In genomic region chr15:45079633-45080246, GRCh38 we compare ENCODE assay signal across 13 cellular contexts. TPM values are rescaled to one million over a fixed set of nuclear protein-coding genes. Genes with fewer than 3 reads are reported as not detected.
A peak's percentile ranks its signal among the peaks of the same experiment; 100 is the strongest.
DNase-seq lines count a peak whose midpoint lies in the region; ATAC-seq, FAIRE-seq and TF ChIP-seq lines count a peak whose summit lies in the region.
"Not testable (repeated sequence)": the region's sequence is repeated elsewhere in the genome, so short reads cannot be mapped to it uniquely, and the experiment has no call there.
"Had no signal": no experiment of that assay in that cellular context is flagged by ENCODE, and none has a peak within 500 bp of the region (broad histone marks: within the 10 kb centered on the region; RNA-seq: fewer than 3 reads in every experiment).

No MANE protein-coding gene starts in this region.

- POLR2A ChIA-PET in PC-9 (lab: Charles Lee; ENCODE audit: unreplicated experiment): interaction anchor here (0.6 kb wide), 1 partner anchor 121 kb away, joined by 3 read pairs; no protein-coding TSS in a partner anchor
- POLR2A ChIA-PET in K562 (lab: Yijun Ruan, JAX): not testable (repeated sequence)

- peak; percentile 94 for FAIRE-seq in K562 (lab: Jason Lieb, UNC)

- in situ Hi-C loops in ACHN (cut with HindIII; ENCODE audit: low pct_ligation_motif_present, low pct_unique_long_range_greater_than_20kb, low sequenced_read_pairs); K562 (cut with MboI): not testable (repeated sequence)

- not testable (repeated sequence) for H3K4me3 Mint-ChIP-seq in osteocyte (ENCODE audit: unreplicated experiment)

- not testable (repeated sequence) for TF ChIP-seq POLR2A in K562 (conservative IDR thresholded peaks at IDR 0.05)

- not testable (repeated sequence) for H3K27ac ChIP-seq in PC-9, foreskin keratinocyte
- peak overlapping the region; percentile 49; the same call in 2 of the 3 replicates for H3K27ac ChIP-seq in K562 (ENCODE audit: extremely low read depth, low read depth, low read length)
- H3K27ac ChIP-seq in hepatocyte: peak overlapping the region; percentile 87

- WGBS in K562 (ENCODE audit: insufficient coverage, low coverage, missing lambda C conversion rate): 5% methylated on average over 3 of the region's 5 CpGs
- WGBS in hepatocyte (ENCODE audit: low lambda C conversion rate, missing lambda C conversion rate): 74% methylated on average over 5 of the region's 5 CpGs

- H3K36me3 ChIP-seq in PC-9 (ENCODE audit: low read depth); K562 (ENCODE audit: control insufficient read depth, insufficient read depth, low read length); hepatocyte (replicated peaks; ENCODE audit: insufficient read depth, low read depth): not testable (repeated sequence)

- not testable (repeated sequence) for H3K27me3 ChIP-seq in PC-9 (ENCODE audit: insufficient read depth, low read depth); K562 (ENCODE audit: control insufficient read depth in 2 of 2, insufficient read depth in 2 of 2, low read length in 2 of 2); foreskin keratinocyte; hepatocyte

- not testable (repeated sequence) for H3K9me3 Mint-ChIP-seq in osteocyte (ENCODE audit: unreplicated experiment)

- H3K79me2 ChIP-seq in PC-9 (ENCODE audit: low read depth); K562 (ENCODE audit: control insufficient read depth, insufficient read depth, low read length); hepatocyte: not testable (repeated sequence)

- peak; percentile 55 for ATAC-seq in K562
- ATAC-seq in foreskin keratinocyte: peak; percentile 50
- ATAC-seq in left cardiac atrium: peak; percentile 14 to 75

- H3K4me2 ChIP-seq in PC-9, hepatocyte: not testable (repeated sequence)
- peak overlapping the region; percentile 11; the same call in 1 of the 2 replicates for H3K4me2 ChIP-seq in K562 (ENCODE audit: insufficient read depth, low read length)

- DNase-seq in ACHN (peak; percentile 16), PC-9 (peak in 1 of 2 experiments; percentile 18), K562 (ENCODE audit: extremely low read depth in 1 of 4, low spot score in 3 of 4) (peak in 1 of 4 experiments; percentile 16), osteocyte (ENCODE audit: extremely low spot score, unreplicated experiment) (peak; percentile 51)
- not testable (repeated sequence) for DNase-seq in foreskin keratinocyte; left cardiac atrium; hepatocyte (ENCODE audit: low spot score)

- not testable (repeated sequence) for H2AFZ ChIP-seq in PC-9, hepatocyte
- H2AFZ ChIP-seq in K562 (ENCODE audit: low read depth, low read length): peak overlapping the region; percentile 65

- TSS peak; percentile 16 for BruUV-seq in PC-9 (replicated peaks; lab: Mats Ljungman, UMichigan)
- BruUV-seq in K562 (replicated peaks; lab: Mats Ljungman, UMichigan): not testable (repeated sequence)

- not testable (repeated sequence) for H3K4me1 Mint-ChIP-seq in osteocyte (ENCODE audit: unreplicated experiment)

- not testable (repeated sequence) for H3K9me2 ChIP-seq in PC-9 (ENCODE audit: insufficient read depth); hepatocyte (replicated peaks; ENCODE audit: insufficient read depth)

- CTCF ChIA-PET in PC-9 (lab: Charles Lee): interaction anchor here (0.6 kb wide), 1 partner anchor 19 kb away, joined by 6 read pairs; no protein-coding TSS in a partner anchor
- CTCF ChIA-PET in K562 (lab: Yijun Ruan, JAX; ENCODE audit: low intra/inter-chr PET ratio): not testable (repeated sequence)

- not testable (repeated sequence) for H3F3A ChIP-seq in PC-9 (ENCODE audit: insufficient read depth, low read depth)

- not testable (repeated sequence) for TF ChIP-seq RAD21 in K562 (CRISPR knock-in tag; conservative IDR thresholded peaks at IDR 0.05 in 1 of 2, IDR thresholded peaks at IDR 0.05 in 1 of 2)

- H3K4me1 ChIP-seq in PC-9 (replicated peaks; ENCODE audit: insufficient read depth); foreskin keratinocyte; hepatocyte (ENCODE audit: insufficient read depth): not testable (repeated sequence)
- peaks cover 18 to 36% of the 10 kb centered on the region in 2 experiments for H3K4me1 ChIP-seq in K562 (replicated peaks in 1 of 2; ENCODE audit: control insufficient read depth in 2 of 2, insufficient read depth in 2 of 2, low read length in 2 of 2)

- not testable (repeated sequence) for H3K27ac Mint-ChIP-seq in osteocyte (ENCODE audit: unreplicated experiment)

- not testable (repeated sequence) for H3K9ac ChIP-seq in K562 (ENCODE audit: insufficient read depth in 1 of 2, low read depth in 2 of 2, low read length in 2 of 2)

- H3K27me3 Mint-ChIP-seq in osteocyte (ENCODE audit: unreplicated experiment): peaks cover 16% of the 10 kb centered on the region

- not testable (repeated sequence) for TF ChIP-seq EP300 in K562 (IDR thresholded peaks at IDR 0.05; ENCODE audit: low read length)

- intact Hi-C loops in PC-9 (cut with micrococcal nuclease; ENCODE audit: unreplicated experiment); K562 (cut with micrococcal nuclease); left cardiac atrium (cut with DNase I): not testable (repeated sequence)

- not testable (repeated sequence) for H3K36me3 Mint-ChIP-seq in osteocyte (ENCODE audit: unreplicated experiment)

- not testable (repeated sequence) for H3K9me1 ChIP-seq in K562 (ENCODE audit: control insufficient read depth, insufficient read depth, low read length)

- H3K9me3 ChIP-seq in PC-9 (ENCODE audit: insufficient read depth, low read depth); K562 (replicated peaks; ENCODE audit: control insufficient read depth, insufficient read depth, low read depth, low read length); hepatocyte (ENCODE audit: low read depth): not testable (repeated sequence)

- not testable (repeated sequence) for H3K4me3 ChIP-seq in PC-9, K562, hepatocyte

- H4K20me1 ChIP-seq in PC-9 (ENCODE audit: insufficient read depth); K562 (replicated peaks; ENCODE audit: control insufficient read depth, insufficient read depth, low read length); hepatocyte (ENCODE audit: insufficient read depth, poor library complexity, severe bottlenecking): not testable (repeated sequence)

- TF ChIP-seq CTCF in PC-9 (conservative IDR thresholded peaks at IDR 0.05); K562 (IDR thresholded peaks at IDR 0.05 in 2 of 3, conservative IDR thresholded peaks at IDR 0.05 in 1 of 3; ENCODE audit: insufficient read depth in 2 of 3, low read depth in 1 of 3, low read length in 3 of 3); foreskin keratinocyte (conservative IDR thresholded peaks at IDR 0.05); hepatocyte (IDR thresholded peaks at IDR 0.05; ENCODE audit: poor library complexity); osteocyte (IDR thresholded peaks at IDR 0.05): not testable (repeated sequence)

RNA-seq across cellular contexts. Expression of gene DUOX2, which starts 34.2 kb away (rescaled TPM):
- total RNA-seq in PC-9 (2021): 0.10 TPM in 1 of 2 replicates, not detected in the other
- total RNA-seq in K562 (2011; cell fraction: chromatin; rRNA removed; ENCODE audit: low replicate concordance): 0.19 and 2.6 TPM in 2 replicates
- 0.13 and 0.50 TPM in 2 replicates for total RNA-seq in K562 (2011; cell fraction: nucleolus; rRNA removed)
- total RNA-seq in K562 (2011; cell fraction: nucleoplasm; rRNA removed): 0.23 and 1.2 TPM in 2 replicates
- under 0.01 TPM in 1 of 2 replicates, not detected in the other for total RNA-seq in K562 (2014; rRNA removed)
- not detected in 2 replicates for total RNA-seq in K562 (2014; rRNA removed; fragmentation: Illumina TruSeq; extraction: Trizol)
- not detected in 2 replicates for total RNA-seq in K562 (2015; rRNA removed; fragmentation: Illumina TruSeq; extraction: Trizol)
- total RNA-seq in K562 (2021): 0.02 and 0.36 TPM in 2 replicates
- polyA plus RNA-seq in K562 (2011; rRNA removed): 0.01 and 0.03 TPM in 2 replicates
- polyA plus RNA-seq in K562 (2011; cell fraction: cytosol; rRNA removed): 0.01 TPM in 1 of 2 replicates, not detected in the other
- 0.08 and 0.55 TPM in 2 replicates for polyA plus RNA-seq in K562 (2011; cell fraction: nucleus; rRNA removed)
- polyA plus RNA-seq in K562 (2012): 0.03 and 0.11 TPM in 2 replicates
- not detected in 2 replicates for polyA plus RNA-seq in K562 (2014; fragmentation: Illumina TruSeq; extraction: Trizol)
- not detected for polyA plus RNA-seq in K562 (2014; fragmentation: Nextera tagmentation; extraction: Ambion mirVana)
- 0.01 and 0.05 TPM in 2 replicates for polyA plus RNA-seq in K562 (2014; rRNA removed)
- polyA minus RNA-seq in K562 (2011; rRNA and poly(A)+ RNA removed): 0.03 and 0.04 TPM in 2 replicates
- polyA minus RNA-seq in K562 (2011; cell fraction: cytosol; rRNA and poly(A)+ RNA removed): not detected in 2 replicates
- polyA minus RNA-seq in K562 (2011; cell fraction: nucleus; rRNA and poly(A)+ RNA removed): 0.27 TPM in 1 of 2 replicates, not detected in the other
- 0.39 and 0.41 TPM in 2 replicates for total RNA-seq in foreskin keratinocyte
- 0.10 and 0.13 TPM in 2 replicates for polyA plus RNA-seq in foreskin keratinocyte
- under 1 TPM; 0.12 to 0.39 TPM for total RNA-seq in left cardiac atrium
- total RNA-seq in hepatocyte: 34.2 and 37.4 TPM in 2 replicates
- polyA plus RNA-seq in hepatocyte: 21.4 and 25.8 TPM in 2 replicates
- total RNA-seq in osteocyte: 0.08 TPM in 1 of 2 replicates, not detected in the other
- total RNA-seq: CD4-positive, CD25-positive, alpha-beta regulatory T cell; H1 had no signal
- polyA plus RNA-seq: CD4-positive, CD25-positive, alpha-beta regulatory T cell had no signal

RNA-seq across cellular contexts. Expression of gene DUOXA2, which starts 34.4 kb away (rescaled TPM):
- total RNA-seq in PC-9 (2021): not detected in 2 replicates
- total RNA-seq in K562 (2011; cell fraction: chromatin; rRNA removed; ENCODE audit: low replicate concordance): not detected in 2 replicates
- total RNA-seq in K562 (2011; cell fraction: nucleolus; rRNA removed): not detected in 2 replicates
- not detected in 2 replicates for total RNA-seq in K562 (2011; cell fraction: nucleoplasm; rRNA removed)
- not detected in 2 replicates for total RNA-seq in K562 (2014; rRNA removed)
- total RNA-seq in K562 (2014; rRNA removed; fragmentation: Illumina TruSeq; extraction: Trizol): not detected in 2 replicates
- total RNA-seq in K562 (2015; rRNA removed; fragmentation: Illumina TruSeq; extraction: Trizol): not detected in 2 replicates
- not detected in 2 replicates for total RNA-seq in K562 (2021)
- polyA plus RNA-seq in K562 (2011; rRNA removed): not detected in 2 replicates
- not detected in 2 replicates for polyA plus RNA-seq in K562 (2011; cell fraction: cytosol; rRNA removed)
- not detected in 2 replicates for polyA plus RNA-seq in K562 (2011; cell fraction: nucleus; rRNA removed)
- 0.05 TPM in 1 of 2 replicates, not detected in the other for polyA plus RNA-seq in K562 (2012)
- not detected in 2 replicates for polyA plus RNA-seq in K562 (2014; fragmentation: Illumina TruSeq; extraction: Trizol)
- not detected for polyA plus RNA-seq in K562 (2014; fragmentation: Nextera tagmentation; extraction: Ambion mirVana)
- polyA plus RNA-seq in K562 (2014; rRNA removed): not detected in 2 replicates
- polyA minus RNA-seq in K562 (2011; rRNA and poly(A)+ RNA removed): not detected in 2 replicates
- not detected in 2 replicates for polyA minus RNA-seq in K562 (2011; cell fraction: cytosol; rRNA and poly(A)+ RNA removed)
- not detected in 2 replicates for polyA minus RNA-seq in K562 (2011; cell fraction: nucleus; rRNA and poly(A)+ RNA removed)
- total RNA-seq in foreskin keratinocyte: not detected in 2 replicates
- not detected in 2 replicates for polyA plus RNA-seq in foreskin keratinocyte
- not detected for total RNA-seq in left cardiac atrium
- total RNA-seq in hepatocyte: 13.8 and 24.6 TPM in 2 replicates
- polyA plus RNA-seq in hepatocyte: 35.8 and 40.1 TPM in 2 replicates
- not detected in 2 replicates for total RNA-seq in osteocyte
- total RNA-seq: A673; Calu3; CD4-positive, CD25-positive, alpha-beta regulatory T cell; Daoy; H1; HT-29 had no signal
- polyA plus RNA-seq: CD4-positive, CD25-positive, alpha-beta regulatory T cell had no signal

RNA-seq across cellular contexts. Expression of gene DUOXA1, which starts 49.9 kb away (rescaled TPM):
- total RNA-seq in PC-9 (2021) (0.33 and 0.75 TPM in 2 replicates), K562 (2014; rRNA removed) (not detected in 2 replicates), K562 (2014; rRNA removed; fragmentation: Illumina TruSeq; extraction: Trizol) (not detected in 2 replicates), K562 (2015; rRNA removed; fragmentation: Illumina TruSeq; extraction: Trizol) (not detected in 2 replicates), K562 (2021) (0.24 TPM in 1 of 2 replicates, not detected in the other), foreskin keratinocyte (7.0 and 9.8 TPM in 2 replicates), left cardiac atrium (1 to 10 TPM; 1.1 to 2.1 TPM), hepatocyte (7.5 and 10.9 TPM in 2 replicates), osteocyte (not detected in 2 replicates)
- 0.19 and 2.7 TPM in 2 replicates for total RNA-seq in K562 (2011; cell fraction: chromatin; rRNA removed; ENCODE audit: low replicate concordance)
- 0.26 and 1.8 TPM in 2 replicates for total RNA-seq in K562 (2011; cell fraction: nucleolus; rRNA removed)
- total RNA-seq in K562 (2011; cell fraction: nucleoplasm; rRNA removed): 0.29 and 0.38 TPM in 2 replicates
- polyA plus RNA-seq in K562 (2011; rRNA removed) (0.17 TPM in 1 of 2 replicates, not detected in the other), K562 (2014; fragmentation: Illumina TruSeq; extraction: Trizol) (not detected in 2 replicates), K562 (2014; fragmentation: Nextera tagmentation; extraction: Ambion mirVana) (not detected), K562 (2014; rRNA removed) (0.74 TPM in 1 of 2 replicates, not detected in the other), foreskin keratinocyte (5.7 TPM in 2 replicates), hepatocyte (6.3 and 15.2 TPM in 2 replicates)
- polyA plus RNA-seq in K562 (2011; cell fraction: cytosol; rRNA removed): 0.12 TPM in 1 of 2 replicates, not detected in the other
- polyA plus RNA-seq in K562 (2011; cell fraction: nucleus; rRNA removed): 0.28 and 1.5 TPM in 2 replicates
- 0.14 TPM in 1 of 2 replicates, not detected in the other for polyA plus RNA-seq in K562 (2012)
- 0.18 TPM in 1 of 2 replicates, not detected in the other for polyA minus RNA-seq in K562 (2011; rRNA and poly(A)+ RNA removed)
- polyA minus RNA-seq in K562 (2011; cell fraction: cytosol; rRNA and poly(A)+ RNA removed): not detected in 2 replicates
- polyA minus RNA-seq in K562 (2011; cell fraction: nucleus; rRNA and poly(A)+ RNA removed): 0.40 TPM in 1 of 2 replicates, not detected in the other
- total RNA-seq: Calu3; CD4-positive, CD25-positive, alpha-beta regulatory T cell; Daoy; H1 had no signal
- polyA plus RNA-seq: CD4-positive, CD25-positive, alpha-beta regulatory T cell had no signal

RNA-seq across cellular contexts. Expression of gene DUOX1, which starts 50.1 kb away (rescaled TPM):
- total RNA-seq in PC-9 (2021) (0.08 TPM in 1 of 2 replicates, not detected in the other), K562 (2014; rRNA removed) (not detected in 2 replicates), K562 (2014; rRNA removed; fragmentation: Illumina TruSeq; extraction: Trizol) (not detected in 2 replicates), K562 (2015; rRNA removed; fragmentation: Illumina TruSeq; extraction: Trizol) (not detected in 2 replicates), K562 (2021) (0.22 TPM in 2 replicates), foreskin keratinocyte (16.3 and 17.8 TPM in 2 replicates), left cardiac atrium (1 to 10 TPM; 1.9 to 2.6 TPM), hepatocyte (3.3 and 3.8 TPM in 2 replicates), osteocyte (not detected in 2 replicates)
- 1.0 TPM in 1 of 2 replicates, not detected in the other for total RNA-seq in K562 (2011; cell fraction: chromatin; rRNA removed; ENCODE audit: low replicate concordance)
- 0.39 and 0.50 TPM in 2 replicates for total RNA-seq in K562 (2011; cell fraction: nucleolus; rRNA removed)
- total RNA-seq in K562 (2011; cell fraction: nucleoplasm; rRNA removed): 0.38 TPM in 1 of 2 replicates, not detected in the other
- polyA plus RNA-seq in K562 (2011; rRNA removed) (0.01 TPM in 1 of 2 replicates, not detected in the other), K562 (2014; fragmentation: Illumina TruSeq; extraction: Trizol) (not detected in 2 replicates), K562 (2014; fragmentation: Nextera tagmentation; extraction: Ambion mirVana) (under 1 TPM in 1 of 2 experiments, not detected in 1; 0.01 TPM), K562 (2014; rRNA removed) (not detected in 2 replicates), foreskin keratinocyte (9.5 and 10.1 TPM in 2 replicates), hepatocyte (4.3 and 7.7 TPM in 2 replicates)
- 0.03 TPM in 1 of 2 replicates, not detected in the other for polyA plus RNA-seq in K562 (2011; cell fraction: cytosol; rRNA removed)
- polyA plus RNA-seq in K562 (2011; cell fraction: nucleus; rRNA removed): 0.04 and 0.73 TPM in 2 replicates
- polyA plus RNA-seq in K562 (2012): 0.29 and 0.79 TPM in 2 replicates
- polyA minus RNA-seq in K562 (2011; rRNA and poly(A)+ RNA removed): not detected in 2 replicates
- polyA minus RNA-seq in K562 (2011; cell fraction: cytosol; rRNA and poly(A)+ RNA removed): not detected in 2 replicates
- polyA minus RNA-seq in K562 (2011; cell fraction: nucleus; rRNA and poly(A)+ RNA removed): not detected in 2 replicates
- total RNA-seq: CD4-positive, CD25-positive, alpha-beta regulatory T cell had no signal

RNA-seq across cellular contexts. Expression of gene SORD, which starts 56.7 kb away (rescaled TPM):
- total RNA-seq in PC-9 (2021) (66.4 and 69.6 TPM in 2 replicates), K562 (2014; rRNA removed) (38.5 and 39.3 TPM in 2 replicates), K562 (2014; rRNA removed; fragmentation: Illumina TruSeq; extraction: Trizol) (22.7 and 28.3 TPM in 2 replicates), K562 (2015; rRNA removed; fragmentation: Illumina TruSeq; extraction: Trizol) (19.3 and 21.3 TPM in 2 replicates), K562 (2021) (43.8 and 44.6 TPM in 2 replicates), foreskin keratinocyte (43.7 and 44.0 TPM in 2 replicates), left cardiac atrium (10 to 100 TPM; 10.6 to 14.5 TPM), hepatocyte (112 and 116 TPM in 2 replicates), osteocyte (9.6 and 9.8 TPM in 2 replicates)
- total RNA-seq in K562 (2011; cell fraction: chromatin; rRNA removed; ENCODE audit: low replicate concordance): 22.5 and 36.4 TPM in 2 replicates
- total RNA-seq in K562 (2011; cell fraction: nucleolus; rRNA removed): 26.7 and 27.8 TPM in 2 replicates
- total RNA-seq in K562 (2011; cell fraction: nucleoplasm; rRNA removed): 32.0 and 36.6 TPM in 2 replicates
- polyA plus RNA-seq in K562 (2011; rRNA removed) (62.2 and 79.2 TPM in 2 replicates), K562 (2014; fragmentation: Illumina TruSeq; extraction: Trizol) (37.7 and 38.4 TPM in 2 replicates), K562 (2014; fragmentation: Nextera tagmentation; extraction: Ambion mirVana) (10 to 100 TPM in 1 of 2 experiments, 1 to 10 TPM in 1; 5.9 to 14.1 TPM), K562 (2014; rRNA removed) (29.6 and 42.3 TPM in 2 replicates), foreskin keratinocyte (21.2 and 23.5 TPM in 2 replicates), hepatocyte (63.0 and 81.8 TPM in 2 replicates)
- 63.9 and 78.2 TPM in 2 replicates for polyA plus RNA-seq in K562 (2011; cell fraction: cytosol; rRNA removed)
- polyA plus RNA-seq in K562 (2011; cell fraction: nucleus; rRNA removed): 64.5 and 74.7 TPM in 2 replicates
- polyA plus RNA-seq in K562 (2012): 26.7 and 28.9 TPM in 2 replicates
- 57.5 and 71.7 TPM in 2 replicates for polyA minus RNA-seq in K562 (2011; rRNA and poly(A)+ RNA removed)
- 36.1 and 36.4 TPM in 2 replicates for polyA minus RNA-seq in K562 (2011; cell fraction: cytosol; rRNA and poly(A)+ RNA removed)
- polyA minus RNA-seq in K562 (2011; cell fraction: nucleus; rRNA and poly(A)+ RNA removed): 20.4 and 21.5 TPM in 2 replicates

Comparison
In these comparisons a context has a peak if more than half of its experiments do, and no peak if none do; other contexts are left out.
1. RNA of gene DUOXA2, which starts 34.4 kb away (total RNA-seq): 13.8 to 24.6 TPM in hepatocyte; not detected in PC-9, not detected in K562, not detected in foreskin keratinocyte, not detected in left cardiac atrium and not detected in osteocyte; every median in the first group is over 10 times any median in the second.
2. Peak in every context shown above with its lines, with median percentiles within 50 percentile points of each other: ATAC-seq.